ENCODE assay signal across 16 cellular contexts in the genomic region with DNA sequence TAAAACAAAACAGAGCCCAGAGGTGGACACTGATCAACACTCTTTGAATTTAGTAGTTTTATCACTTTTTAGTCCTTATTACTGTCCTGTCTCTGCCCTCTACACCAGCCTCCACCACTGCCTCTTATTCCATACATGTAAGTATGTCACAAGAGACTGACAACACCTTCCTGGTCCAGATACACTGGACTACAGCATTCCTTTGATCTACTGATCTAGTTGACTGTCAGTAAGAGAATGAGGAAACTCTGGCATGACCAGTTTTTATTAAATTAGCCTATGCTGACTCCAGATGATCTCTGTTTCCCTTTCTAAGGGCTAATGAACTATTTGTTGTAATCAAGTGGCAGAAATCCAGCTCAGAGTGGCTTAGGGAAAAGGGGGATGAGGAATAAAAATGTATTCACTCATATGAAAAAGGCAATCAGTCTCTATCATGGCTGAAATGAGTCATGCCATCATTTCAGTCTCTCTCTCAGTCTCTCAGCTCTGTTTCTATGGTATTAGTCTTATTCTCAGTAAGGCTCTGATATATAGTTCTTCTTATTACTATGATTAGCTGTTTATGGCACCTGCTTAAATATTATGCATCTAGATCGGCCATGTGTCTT. TPM values are rescaled to one million over a fixed set of nuclear protein-coding genes. Genes with fewer than 3 reads are reported as not detected.
DNase-seq lines count a peak whose midpoint lies in the region; ATAC-seq and TF ChIP-seq lines count a peak whose summit lies in the region.
"Had no signal": no experiment of that assay in that cellular context is flagged by ENCODE, and none has a peak within 500 bp of the region (broad histone marks: within the 10 kb centered on the region; RNA-seq: fewer than 3 reads in every experiment).

No MANE protein-coding gene starts in this region.

- H3K9me3 ChIP-seq in HEK293 (ENCODE audit: control insufficient read depth, insufficient read depth, low read depth, low read length) (no peaks in the 10 kb centered on the region), psoas muscle (no peaks in the 10 kb centered on the region)
- H3K9me3 ChIP-seq: BLaER1 treated with 17β-estradiol and CSF1 and Interleukin-3, amounts not matched to agents 10 nM and 100 nM had no signal

- intact Hi-C loops in psoas muscle (cut with DNase I): no loop called here

- TF ChIP-seq CTCF in HEK293 (tag by site-specific recombination; IDR thresholded peaks at IDR 0.05): no peak
- no peak for TF ChIP-seq CTCF in psoas muscle (IDR thresholded peaks at IDR 0.05)

- H3K4me1 ChIP-seq in HEK293 (ENCODE audit: control insufficient read depth, insufficient read depth, low read length) (peaks cover 3% of the 10 kb centered on the region), psoas muscle (peaks cover 35% of the 10 kb centered on the region)

- H3K4me3 ChIP-seq in HEK293 (ENCODE audit: low read depth, low read length): no peak overlapping the region
- no peak overlapping the region for H3K4me3 ChIP-seq in psoas muscle
- H3K4me3 ChIP-seq: BLaER1 treated with 17β-estradiol and CSF1 and Interleukin-3, amounts not matched to agents 10 nM and 100 nM had no signal

- H3K36me3 ChIP-seq in HEK293 (ENCODE audit: control insufficient read depth in 2 of 2, insufficient read depth in 1 of 2, low read length in 2 of 2): no peaks in the 10 kb centered on the region
- peaks cover 0 to 9% of the 10 kb centered on the region in 2 donors for H3K36me3 ChIP-seq in psoas muscle (ENCODE audit: insufficient read depth in 1 of 2, low read depth in 1 of 2)
- H3K36me3 ChIP-seq: BLaER1 treated with 17β-estradiol and CSF1 and Interleukin-3, amounts not matched to agents 10 nM and 100 nM had no signal

- DNase-seq in Caki2 (ENCODE audit: low read depth) (peak; percentile 6), epithelial cell of prostate (ENCODE audit: low read depth, low spot score) (no peak), psoas muscle (no peak), medulla oblongata (ENCODE audit: extremely low spot score) (no peak), NCI-H1417 treated with DMSO at 0.1 percent for 48 hours (lab: John Stamatoyannopoulos, UW) (no peak), NAMALWA (ENCODE audit: low spot score) (no peak)
- DNase-seq: activated naive CD4-positive, alpha-beta T cell treated with anti-CD3 and anti-CD28 coated beads for 36 hours; caudate nucleus; HCEC 1CT; midbrain; MV-4-11; stimulated activated CD4-positive, alpha-beta T cell treated with anti-CD3 and anti-CD28 coated beads, Interleukin-4, amount 100 ng/mL, for 1 hour; stimulated activated naive B cell treated with anti-CD40 and anti-IgM and Interleukin-4, amounts not matched to agents 10 μg/mL and 1 μg/mL and 100 μg/mL, for 72 hours had no signal

- POLR2A ChIA-PET in HEK293 (lab: Yijun Ruan, JAX): interaction anchor here (0.5 kb wide), 1 partner anchor 87 kb away, joined by 3 read pairs; no protein-coding TSS in a partner anchor

- 78 to 90% (median 86%) methylated on average over 1 of the region's 1 CpG for WGBS in psoas muscle, 3 donors

- in situ Hi-C loops in Caki2 (cut with HindIII; ENCODE audit: low pct_unique_long_range_greater_than_20kb, low sequenced_read_pairs): no loop called here

- H3K27ac ChIP-seq in HEK293 (ENCODE audit: extremely low read depth, low read depth, low read length) (no peak overlapping the region), epithelial cell of prostate (peak overlapping the region; percentile 83), psoas muscle (peak overlapping the region; percentile 52)
- H3K27ac ChIP-seq: BLaER1 treated with 17β-estradiol and CSF1 and Interleukin-3, amounts not matched to agents 10 nM and 100 nM had no signal

- CTCF ChIA-PET in HEK293 (lab: Yijun Ruan, JAX): interaction anchor here (0.7 to 1.1 kb wide), 3 partner anchors 22 to 724 kb away, joined by 3 to 4 read pairs (median 4); no protein-coding TSS in a partner anchor

- no peaks in the 10 kb centered on the region for H3K27me3 ChIP-seq in psoas muscle (ENCODE audit: insufficient read depth in 3 of 3, low read length in 2 of 3)

- ATAC-seq in psoas muscle (peak in 2 of 4 donors; percentile 13 to 24), HG02678 (IDR thresholded peaks at IDR 0.05; ENCODE audit: unreplicated experiment) (no peak)

TF ChIP-seq in HEK293, 187 proteins besides CTCF, POLR2A, EP300 and RAD21:
- TF ChIP-seq, protein P1, sequence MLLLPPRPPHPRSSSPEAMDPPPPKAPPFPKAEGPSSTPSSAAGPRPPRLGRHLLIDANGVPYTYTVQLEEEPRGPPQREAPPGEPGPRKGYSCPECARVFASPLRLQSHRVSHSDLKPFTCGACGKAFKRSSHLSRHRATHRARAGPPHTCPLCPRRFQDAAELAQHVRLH (tag by site-specific recombination; IDR thresholded peaks at IDR 0.05): no peak
- TF ChIP-seq ZBTB1 (tag by site-specific recombination; IDR thresholded peaks at IDR 0.05): 0 out of 2 replicates have a peak, but pooled peaks have one; percentile 16
- peak; percentile 90 for TF ChIP-seq ZNF660 (tag by site-specific recombination; IDR thresholded peaks at IDR 0.05)

RNA-seq across cellular contexts. Expression of gene ARHGEF37, which starts 5.5 kb away (rescaled TPM):
- total RNA-seq in Caki2 (2014; rRNA removed; shearing (Covaris generic); ENCODE audit: low replicate concordance): 3.8 and 5.0 TPM in 2 replicates
- 10 to 100 TPM in 3 of 4 donors, 1 to 10 TPM in 1; 9.0 to 29.3 (median 18.7) TPM for total RNA-seq in psoas muscle
- 10 to 100 TPM in 2 of 3 donors, 1 to 10 TPM in 1; 2.3 to 13.4 (median 13.0) TPM for polyA plus RNA-seq in psoas muscle

RNA-seq across cellular contexts. Expression of gene CSNK1A1, which starts 35.6 kb away (rescaled TPM):
- 123 and 199 TPM in 2 replicates for total RNA-seq in Caki2 (2014; rRNA removed; shearing (Covaris generic); ENCODE audit: low replicate concordance)
- total RNA-seq in psoas muscle: 100 to 1,000 TPM; 139 to 394 (median 224) TPM
- polyA plus RNA-seq in psoas muscle: 100 to 1,000 TPM in 2 of 3 donors, 10 to 100 TPM in 1; 73.6 to 201 (median 142) TPM
